In genomic region chrX:8879750-8880149, GRCh38 we compare ENCODE assay signal across 8 cellular contexts.
DNase-seq lines count a peak whose midpoint lies in the region; ATAC-seq and TF ChIP-seq lines count a peak whose summit lies in the region.

No MANE protein-coding gene starts in this region.

- TF ChIP-seq CTCF in fibroblast of the aortic adventitia (IDR thresholded peaks at IDR 0.05; ENCODE audit: insufficient read depth, low read length): peak; percentile 46
- peak in 1 of 3 experiments; percentile 15 for TF ChIP-seq CTCF in testis (IDR thresholded peaks at IDR 0.05)

- no peaks in the 10 kb centered on the region for H3K4me1 ChIP-seq in testis

- H3K36me3 ChIP-seq in testis (ENCODE audit: low read depth, missing control alignments): no peaks in the 10 kb centered on the region

- DNase-seq in D341Med (ENCODE audit: low spot score) (peak; percentile 37), fibroblast of the aortic adventitia (ENCODE audit: low read depth) (peak; percentile 2), testis (peak; percentile 14)
- peak; percentile 37 for DNase-seq in activated CD4-positive, alpha-beta T cell treated with anti-CD3 and anti-CD28 coated beads for 48 hours

- no peak for TF ChIP-seq POLR2A in testis (IDR thresholded peaks at IDR 0.05)

- peak; percentile 48 for ATAC-seq in HG02870 (IDR thresholded peaks at IDR 0.05; ENCODE audit: unreplicated experiment)
- no peak for ATAC-seq in GM18868 (IDR thresholded peaks at IDR 0.05; ENCODE audit: unreplicated experiment)
- no peak for ATAC-seq in GM19397 (IDR thresholded peaks at IDR 0.05; ENCODE audit: unreplicated experiment)
- no peak for ATAC-seq in GM21786 (IDR thresholded peaks at IDR 0.05; ENCODE audit: unreplicated experiment)

- no peak overlapping the region for H3K27ac ChIP-seq in testis

- no peaks in the 10 kb centered on the region for H3K9me3 ChIP-seq in testis

- intact Hi-C loops in testis (cut with DNase I; ENCODE audit: low total_unique reads): no loop called here

- no peaks in the 10 kb centered on the region for H3K27me3 ChIP-seq in testis

- H3K4me3 ChIP-seq in fibroblast of the aortic adventitia (ENCODE audit: low read depth, low read length): no peak overlapping the region
- no peak overlapping the region for H3K4me3 ChIP-seq in testis

- 50 to 63% methylated on average over 3 to 4 of the region's 4 CpGs for WGBS in testis, 2 donors
